Comparison of ENCODE assay signal across 38 cellular contexts in genomic region chr11:83152245-83152644, GRCh38.
"Had no signal": no experiment of that assay in that cellular context is flagged by ENCODE, and none has a peak within 500 bp of the region (broad histone marks: within the 10 kb centered on the region; RNA-seq: fewer than 3 reads in every experiment).

No MANE protein-coding gene starts in this region.

- H3K4me3 ChIP-seq: adrenal gland, body of pancreas, breast epithelium, PC-9 had no signal

- H3K4me3 Mint-ChIP-seq: activated CD4-positive, alpha-beta T cell treated with anti-CD3 and anti-CD28 coated beads for 36 hours; activated CD4-positive, alpha-beta T cell treated with anti-CD3 and anti-CD28 coated beads, Interleukin-2, amount 10 ng/mL, durations not matched to agents 7 days and 5 days; activated CD8-positive, alpha-beta T cell treated with anti-CD3 and anti-CD28 coated beads, Interleukin-2, amount 10 ng/mL, durations not matched to agents 7 days and 5 days; activated naive CD4-positive, alpha-beta T cell treated with anti-CD3 and anti-CD28 coated beads for 36 hours; activated T-cell treated with anti-CD3 and anti-CD28 coated beads, Interleukin-2, amount 50 U/mL, for 24 hours; WTC11 had no signal

- H3K27me3 Mint-ChIP-seq: activated CD4-positive, alpha-beta T cell treated with anti-CD3 and anti-CD28 coated beads for 36 hours; activated T-cell treated with anti-CD3 and anti-CD28 coated beads, Interleukin-2, amount 50 U/mL, for 24 hours had no signal

- H3K27ac Mint-ChIP-seq: activated CD4-positive, alpha-beta T cell treated with anti-CD3 and anti-CD28 coated beads for 36 hours; activated CD4-positive, alpha-beta T cell treated with anti-CD3 and anti-CD28 coated beads, Interleukin-2, amount 10 ng/mL, durations not matched to agents 7 days and 5 days; activated CD8-positive, alpha-beta T cell treated with anti-CD3 and anti-CD28 coated beads, Interleukin-2, amount 10 ng/mL, durations not matched to agents 7 days and 5 days; activated naive CD4-positive, alpha-beta T cell treated with anti-CD3 and anti-CD28 coated beads for 36 hours; activated naive CD4-positive, alpha-beta T cell treated with anti-CD3 and anti-CD28 coated beads, Interleukin-2, amount 50 U/mL, for 72 hours; activated T-cell treated with anti-CD3 and anti-CD28 coated beads, Interleukin-2, amount 50 U/mL, for 24 hours; WTC11 had no signal

- H3K36me3 ChIP-seq: adrenal gland, breast epithelium had no signal

- H3K4me1 Mint-ChIP-seq: WTC11 had no signal

- H3K9me3 ChIP-seq: adrenal gland, body of pancreas, breast epithelium had no signal

- DNase-seq: activated CD4-positive, alpha-beta T cell treated with anti-CD3 and anti-CD28 coated beads for 36 hours; activated CD4-positive, alpha-beta T cell treated with anti-CD3 and anti-CD28 coated beads, Interleukin-2, amount 10 ng/mL, durations not matched to agents 7 days and 5 days; activated CD4-positive, alpha-beta T cell treated with anti-CD3 and anti-CD28 coated beads, Interleukin-2, amount 50 U/mL, for 48 hours; activated CD8-positive, alpha-beta T cell treated with anti-CD3 and anti-CD28 coated beads, Interleukin-2, amount 10 ng/mL, durations not matched to agents 7 days and 5 days; activated gamma-delta T cell treated with Interleukin-2 at 50 U/mL for 16 hours; activated naive CD4-positive, alpha-beta T cell treated with anti-CD3 and anti-CD28 coated beads for 36 hours; activated T-cell treated with anti-CD3 and anti-CD28 coated beads, Interleukin-2, amount 50 U/mL, for 24 hours; adrenal gland; body of pancreas; cerebellar nuclear complex; Kasumi-1; MM.1S; MV-4-11; NCI-H1092; NCI-H1417; NCI-H146; NCI-H187; NCI-H2029 treated with DMSO at 0.1 percent for 48 hours; NCI-H2107; NCI-H2171; NCI-H510A; NCI-H526; NCI-H748 treated with DMSO at 0.1 percent for 48 hours; NK-92 treated with Interleukin-12 subunit alpha and Interleukin-12 subunit beta, amount 100 ng/mL, for 24 hours; SIG-M5; T-helper 1 cell; T-helper 2 cell; T-helper 9 cell had no signal

- H3K27ac ChIP-seq: adrenal gland, body of pancreas, breast epithelium, PC-9, RWPE1 had no signal

- H3K4me1 ChIP-seq: breast epithelium had no signal

- H3K27me3 ChIP-seq: adrenal gland, body of pancreas, breast epithelium had no signal

- FAIRE-seq: astrocyte, RCC 7860 had no signal

- ATAC-seq: activated CD4-positive, alpha-beta T cell treated with anti-CD3 and anti-CD28 coated beads for 36 hours; activated CD4-positive, CD25-positive, alpha-beta regulatory T cell treated with anti-CD3 and anti-CD28 coated beads, Interleukin-2, amount 50 U/mL, for 24 hours; activated CD8-positive, alpha-beta T cell treated with anti-CD3 and anti-CD28 coated beads, Interleukin-2, amount 10 ng/mL, durations not matched to agents 7 days and 5 days; activated naive CD4-positive, alpha-beta T cell treated with anti-CD3 and anti-CD28 coated beads, Interleukin-2, amount 50 U/mL, for 72 hours; body of pancreas; Right ventricle myocardium inferior; SK-N-SH treated with all-trans-retinoic acid at 6 μM for 48 hours; WTC11 had no signal

- H3K9me3 Mint-ChIP-seq: activated CD4-positive, alpha-beta T cell treated with anti-CD3 and anti-CD28 coated beads, Interleukin-2, amount 10 ng/mL, durations not matched to agents 7 days and 5 days; activated naive CD4-positive, alpha-beta T cell treated with anti-CD3 and anti-CD28 coated beads for 36 hours; activated naive CD4-positive, alpha-beta T cell treated with anti-CD3 and anti-CD28 coated beads, Interleukin-2, amount 50 U/mL, for 72 hours; activated T-cell treated with anti-CD3 and anti-CD28 coated beads, Interleukin-2, amount 50 U/mL, for 24 hours; WTC11 had no signal

- H2AFZ ChIP-seq: PC-9 had no signal
